In genomic region chr13:45350152-45350551, GRCh38 we compare ENCODE assay signal across 16 cellular contexts. TPM values are rescaled to one million over a fixed set of nuclear protein-coding genes. Genes with fewer than 3 reads are reported as not detected.
A peak's percentile ranks its signal among the peaks of the same experiment; 100 is the strongest.
DNase-seq lines count a peak whose midpoint lies in the region; ATAC-seq, FAIRE-seq and TF ChIP-seq lines count a peak whose summit lies in the region.
"Had no signal": no experiment of that assay in that cellular context is flagged by ENCODE, and none has a peak within 500 bp of the region (broad histone marks: within the 10 kb centered on the region; RNA-seq: fewer than 3 reads in every experiment).

No MANE protein-coding gene starts in this region.

- BruUV-seq in HepG2 (replicated peaks; lab: Mats Ljungman, UMichigan), result no TSS peak

- H3K4me3 Mint-ChIP-seq in T-helper 17 cell, result no peak overlapping the region
- H3K4me3 Mint-ChIP-seq in stimulated activated effector memory CD8-positive, alpha-beta T cell treated with anti-CD3 and anti-CD28 coated beads, Interleukin-12 subunit alpha, Interleukin-12 subunit beta, amount 100 ng/mL, for 72 hours, result no peak overlapping the region
- no peak overlapping the region for H3K4me3 Mint-ChIP-seq in activated CD8-positive, alpha-beta memory T cell treated with anti-CD3 and anti-CD28 coated beads, Interleukin-2, amount 10 ng/mL, durations not matched to agents 7 days and 5 days
- H3K4me3 Mint-ChIP-seq: CD8-positive, alpha-beta T cell had no signal

- no peaks in the 10 kb centered on the region for H3K23me2 ChIP-seq in H1 (ENCODE audit: low read depth, low read length)

- no peak overlapping the region for H2AK5ac ChIP-seq in H1 (ENCODE audit: low read depth, low read length)

- 98% methylated on average over 8 of the region's 8 CpGs for WGBS in HepG2 (ENCODE audit: low lambda C conversion rate)
- 86% methylated on average over 3 of the region's 8 CpGs for WGBS in right lobe of liver (ENCODE audit: insufficient coverage, low coverage, low lambda C conversion rate, missing lambda C conversion rate)
- whole genome bisulfite sequencing in H1 (ENCODE audit: extremely low coverage in 1 of 2, insufficient coverage in 1 of 2, insufficient read length in 1 of 2, insufficient replicate concordance in 2 of 2, low coverage in 1 of 2, low lambda C conversion rate in 2 of 2, missing lambda C conversion rate in 1 of 2), 2 experiments, result 95% methylated on average over 7 of the region's 8 CpGs; no CpG with 5 or more reads in 1 of the 2 experiments

- H3K18ac ChIP-seq in H1 (ENCODE audit: extremely low read depth, low read length), result no peak overlapping the region

- POLR2A ChIA-PET in HepG2 (lab: Yijun Ruan, JAX) (interaction anchor here (0.8 kb wide), 1 partner anchor 9 kb away, joined by 6 read pairs; the partner anchor contains the start of gene TPT1), H1 (lab: Charles Lee; ENCODE audit: partially characterized antibody) (interaction anchor here (15.0 kb wide), 1 partner anchor 10 kb away, joined by 138 read pairs; the partner anchor contains the start of gene TPT1)

- no peak overlapping the region for H2BK120ac ChIP-seq in H1 (replicated peaks; ENCODE audit: low read depth, low read length)

- H4K20me1 ChIP-seq in HepG2 (ENCODE audit: insufficient read depth, low read length) (no peaks in the 10 kb centered on the region), H1 (replicated peaks in 1 of 2; ENCODE audit: control insufficient read depth in 1 of 2, insufficient read depth in 2 of 2, low read length in 2 of 2) (no peaks in the 10 kb centered on the region)
- H4K20me1 ChIP-seq: BLaER1 had no signal

- H3K27me3 ChIP-seq in HepG2 (ENCODE audit: control insufficient read depth in 1 of 2, insufficient read depth in 2 of 2, low read length in 2 of 2), result no peaks in the 10 kb centered on the region
- no peaks in the 10 kb centered on the region for H3K27me3 ChIP-seq in right lobe of liver
- H3K27me3 ChIP-seq in H1 (replicated peaks in 1 of 4; ENCODE audit: control insufficient read depth in 3 of 4, extremely low read depth in 1 of 4, insufficient read depth in 3 of 4, low read length in 3 of 4), result no peaks in the 10 kb centered on the region
- H3K27me3 ChIP-seq: BLaER1 had no signal

- CTCF ChIA-PET in HepG2 (lab: Yijun Ruan, JAX; ENCODE audit: low intra/inter-chr PET ratio, low total read pairs) (no interaction called here), H1 (lab: Charles Lee; ENCODE audit: partially characterized antibody) (interaction anchor here (0.6 to 7.6 kb wide), 4 partner anchors 8 to 1362 kb away, joined by 3 to 34 read pairs (median 4); no protein-coding TSS in a partner anchor)
- CTCF ChIA-PET in activated CD8-positive, alpha-beta memory T cell treated with anti-CD3 and anti-CD28 coated beads, Interleukin-2, amount 10 ng/mL, durations not matched to agents 7 days and 5 days (lab: Charles Lee), result no interaction called here

- peaks cover 9% of the 10 kb centered on the region for H3K4me1 Mint-ChIP-seq in T-helper 17 cell
- peaks cover 5% of the 10 kb centered on the region for H3K4me1 Mint-ChIP-seq in stimulated activated effector memory CD8-positive, alpha-beta T cell treated with anti-CD3 and anti-CD28 coated beads, Interleukin-12 subunit alpha, Interleukin-12 subunit beta, amount 100 ng/mL, for 72 hours
- peaks cover 8% of the 10 kb centered on the region for H3K4me1 Mint-ChIP-seq in activated CD8-positive, alpha-beta memory T cell treated with anti-CD3 and anti-CD28 coated beads, Interleukin-2, amount 10 ng/mL, durations not matched to agents 7 days and 5 days

- in situ Hi-C loops in HepG2 (cut with HindIII; ENCODE audit: extremely low pct_ligation_motif_present, low pct_unique_long_range_greater_than_20kb), result no loop called here

- no peak overlapping the region for H3K9ac ChIP-seq in HepG2 (ENCODE audit: insufficient read depth, low read depth, low read length)
- no peak overlapping the region for H3K9ac ChIP-seq in H1 (replicated peaks in 1 of 4; ENCODE audit: extremely low read depth in 1 of 4, low read depth in 3 of 4, low read length in 3 of 4)
- H3K9ac ChIP-seq: BLaER1 had no signal

- intact Hi-C loops in HepG2 (cut with micrococcal nuclease; ENCODE audit: unreplicated experiment), result no loop called here
- intact Hi-C loops in right lobe of liver (cut with DNase I), result no loop called here

- H2AFZ ChIP-seq in HepG2 (ENCODE audit: low read length), result no peak overlapping the region
- H2AFZ ChIP-seq in H1 (ENCODE audit: low read length), result no peak overlapping the region

- H3K79me2 ChIP-seq in HepG2 (ENCODE audit: insufficient read depth, low read length) (no peaks in the 10 kb centered on the region), H1 (ENCODE audit: control insufficient read depth in 1 of 2, insufficient read depth in 2 of 2, low read length in 2 of 2) (no peaks in the 10 kb centered on the region)

- H3K4me3 ChIP-seq in HepG2 (replicated peaks in 1 of 3; ENCODE audit: insufficient read depth in 1 of 3, low read depth in 2 of 3, low read length in 3 of 3), result no peak overlapping the region
- no peak overlapping the region for H3K4me3 ChIP-seq in right lobe of liver
- no peak overlapping the region for H3K4me3 ChIP-seq in H1 (ENCODE audit: extremely low read depth in 1 of 4, insufficient read depth in 2 of 4, low read depth in 3 of 4, low read length in 4 of 4)
- H3K4me3 ChIP-seq: BLaER1, GM12878, HAP-1 had no signal

- no peak overlapping the region for H3K56ac ChIP-seq in H1 (replicated peaks; ENCODE audit: insufficient read length, low read depth, low read length)

- H2BK20ac ChIP-seq in H1 (ENCODE audit: low read length), result no peak overlapping the region

- no peak overlapping the region for H3K4ac ChIP-seq in H1 (replicated peaks; ENCODE audit: insufficient read length, low read depth, low read length)

- no peak overlapping the region for H2BK15ac ChIP-seq in H1 (ENCODE audit: low read length)

- no peaks in the 10 kb centered on the region for H3K4me1 ChIP-seq in HepG2 (ENCODE audit: insufficient read depth, low read length)
- H3K4me1 ChIP-seq in right lobe of liver, result no peaks in the 10 kb centered on the region
- H3K4me1 ChIP-seq in H1 (replicated peaks in 1 of 4; ENCODE audit: control insufficient read depth in 3 of 4, insufficient read depth in 4 of 4, low read length in 3 of 4), result no peaks in the 10 kb centered on the region
- H3K4me1 ChIP-seq: BLaER1, HAP-1 had no signal

- peak overlapping the region; percentile 41 for H3K27ac Mint-ChIP-seq in T-helper 17 cell
- H3K27ac Mint-ChIP-seq in stimulated activated effector memory CD8-positive, alpha-beta T cell treated with anti-CD3 and anti-CD28 coated beads, Interleukin-12 subunit alpha, Interleukin-12 subunit beta, amount 100 ng/mL, for 72 hours, result peak overlapping the region; percentile 20
- H3K27ac Mint-ChIP-seq in activated CD8-positive, alpha-beta memory T cell treated with anti-CD3 and anti-CD28 coated beads, Interleukin-2, amount 10 ng/mL, durations not matched to agents 7 days and 5 days, result no peak overlapping the region
- H3K27ac Mint-ChIP-seq: CD8-positive, alpha-beta T cell had no signal

- TF ChIP-seq POLR2A in HepG2 (IDR thresholded peaks at IDR 0.05; ENCODE audit: insufficient read depth in 1 of 2, low read depth in 2 of 2, low read length in 2 of 2), result no peak
- TF ChIP-seq POLR2A in right lobe of liver (IDR thresholded peaks at IDR 0.05), result no peak
- no peak for TF ChIP-seq POLR2A in H1 (IDR thresholded peaks at IDR 0.05; ENCODE audit: control extremely low read depth in 1 of 2, low read depth in 2 of 2, low read length in 2 of 2)

- TF ChIP-seq EP300 in HepG2 (IDR thresholded peaks at IDR 0.05; ENCODE audit: low read depth in 2 of 2, low read length in 2 of 2) (no peak), HepG2 (CRISPR knock-in tag; IDR thresholded peaks at IDR 0.05; ENCODE audit: borderline replicate concordance) (no peak), H1 (IDR thresholded peaks at IDR 0.05; ENCODE audit: borderline replicate concordance in 1 of 2, low read depth in 2 of 2, low read length in 2 of 2) (no peak)

- no peak overlapping the region for H4K8ac ChIP-seq in H1 (ENCODE audit: extremely low read depth, insufficient read depth, low read length)

- no peaks in the 10 kb centered on the region for H3K79me1 ChIP-seq in H1 (ENCODE audit: low read depth, low read length)

- ATAC-seq in HepG2, result no peak
- ATAC-seq in right lobe of liver, result no peak
- ATAC-seq in T-helper 17 cell, result no peak
- ATAC-seq in stimulated activated effector memory CD8-positive, alpha-beta T cell treated with anti-CD3 and anti-CD28 coated beads, Interleukin-12 subunit alpha, Interleukin-12 subunit beta, amount 100 ng/mL, for 72 hours, result no peak
- ATAC-seq in activated CD8-positive, alpha-beta memory T cell treated with anti-CD3 and anti-CD28 coated beads, Interleukin-2, amount 10 ng/mL, durations not matched to agents 7 days and 5 days, result no peak
- no peak for ATAC-seq in GM19397 (IDR thresholded peaks at IDR 0.05; ENCODE audit: unreplicated experiment)
- ATAC-seq: CD8-positive, alpha-beta T cell; GM12878 had no signal

- H3K36me3 Mint-ChIP-seq in T-helper 17 cell (ENCODE audit: low read depth), result peaks cover 5% of the 10 kb centered on the region
- H3K36me3 Mint-ChIP-seq in stimulated activated effector memory CD8-positive, alpha-beta T cell treated with anti-CD3 and anti-CD28 coated beads, Interleukin-12 subunit alpha, Interleukin-12 subunit beta, amount 100 ng/mL, for 72 hours, result peaks cover 100% of the 10 kb centered on the region
- peaks cover 29% of the 10 kb centered on the region for H3K36me3 Mint-ChIP-seq in activated CD8-positive, alpha-beta memory T cell treated with anti-CD3 and anti-CD28 coated beads, Interleukin-2, amount 10 ng/mL, durations not matched to agents 7 days and 5 days

- no peaks in the 10 kb centered on the region for H3K27me3 Mint-ChIP-seq in T-helper 17 cell
- no peaks in the 10 kb centered on the region for H3K27me3 Mint-ChIP-seq in activated CD8-positive, alpha-beta memory T cell treated with anti-CD3 and anti-CD28 coated beads, Interleukin-2, amount 10 ng/mL, durations not matched to agents 7 days and 5 days

- H3K9me3 Mint-ChIP-seq in stimulated activated effector memory CD8-positive, alpha-beta T cell treated with anti-CD3 and anti-CD28 coated beads, Interleukin-12 subunit alpha, Interleukin-12 subunit beta, amount 100 ng/mL, for 72 hours, result no peaks in the 10 kb centered on the region
- no peaks in the 10 kb centered on the region for H3K9me3 Mint-ChIP-seq in activated CD8-positive, alpha-beta memory T cell treated with anti-CD3 and anti-CD28 coated beads, Interleukin-2, amount 10 ng/mL, durations not matched to agents 7 days and 5 days (ENCODE audit: low read depth)
- H3K9me3 Mint-ChIP-seq: CD8-positive, alpha-beta T cell had no signal

- DNase-seq in HepG2 (ENCODE audit: low spot score) (no peak), right lobe of liver (no peak), T-helper 17 cell (no peak), H1 (ENCODE audit: low read depth in 1 of 2, low spot score in 2 of 2) (no peak), DMS114 treated with DMSO at 0.1 percent for 48 hours (lab: John Stamatoyannopoulos, UW; ENCODE audit: unreplicated experiment) (no peak)
- no peak for DNase-seq in stimulated activated effector memory CD8-positive, alpha-beta T cell treated with anti-CD3 and anti-CD28 coated beads, Interleukin-12 subunit alpha, Interleukin-12 subunit beta, amount 100 ng/mL, for 72 hours (ENCODE audit: low spot score in 2 of 2)
- no peak for DNase-seq in activated CD8-positive, alpha-beta memory T cell treated with anti-CD3 and anti-CD28 coated beads, Interleukin-2, amount 10 ng/mL, durations not matched to agents 7 days and 5 days
- DNase-seq: 8988T; Calu3; CD8-positive, alpha-beta T cell; DMS53; DND-41 had no signal

- H3K4me2 ChIP-seq in HepG2 (ENCODE audit: low read depth, low read length) (no peak overlapping the region), H1 (ENCODE audit: insufficient read depth in 1 of 2, low read depth in 2 of 2, low read length in 2 of 2) (no peak overlapping the region)
- H3K4me2 ChIP-seq: BLaER1 had no signal

- no peaks in the 10 kb centered on the region for H3K9me3 ChIP-seq in HepG2 (ENCODE audit: low read length)
- H3K9me3 ChIP-seq in right lobe of liver, result no peaks in the 10 kb centered on the region
- H3K9me3 ChIP-seq in T-helper 17 cell (ENCODE audit: control insufficient read depth, low read length, poor library complexity, severe bottlenecking), result no peaks in the 10 kb centered on the region
- no peaks in the 10 kb centered on the region for H3K9me3 ChIP-seq in H1 (ENCODE audit: insufficient read depth in 2 of 2, low read depth in 1 of 2, low read length in 1 of 2)
- H3K9me3 ChIP-seq: BLaER1, HAP-1 had no signal

- H2BK12ac ChIP-seq in H1 (ENCODE audit: low read depth, low read length), result no peak overlapping the region

- no peak overlapping the region for H3K27ac ChIP-seq in HepG2 (ENCODE audit: extremely low read length, insufficient read depth, low read length)
- H3K27ac ChIP-seq in right lobe of liver, result no peak overlapping the region
- no peak overlapping the region for H3K27ac ChIP-seq in H1 (ENCODE audit: low read depth, low read length)
- H3K27ac ChIP-seq: BLaER1 had no signal

- TF ChIP-seq CTCF in HepG2 (CRISPR knock-in tag; IDR thresholded peaks at IDR 0.05) (no peak), right lobe of liver (IDR thresholded peaks at IDR 0.05) (no peak), H1 (IDR thresholded peaks at IDR 0.05; ENCODE audit: control extremely low read depth in 1 of 3, insufficient read depth in 1 of 3, low read depth in 1 of 3, low read length in 3 of 3) (no peak)

- H2BK5ac ChIP-seq in H1 (ENCODE audit: low read depth, low read length), result no peak overlapping the region

- H3K23ac ChIP-seq in H1 (ENCODE audit: insufficient read length), result no peak overlapping the region

- no peak for FAIRE-seq in HepG2 (lab: Jason Lieb, UNC)
- no peak for FAIRE-seq in H1 (lab: Jason Lieb, UNC)
- FAIRE-seq: GM12878 had no signal

- no peak for TF ChIP-seq RAD21 in HepG2 (CRISPR knock-in tag; IDR thresholded peaks at IDR 0.05)
- no peak for TF ChIP-seq RAD21 in H1 (IDR thresholded peaks at IDR 0.05 in 1 of 2, conservative IDR thresholded peaks at IDR 0.05 in 1 of 2; ENCODE audit: low read depth in 2 of 2, low read length in 2 of 2)

- H3K36me3 ChIP-seq in HepG2 (replicated peaks in 1 of 2; ENCODE audit: control insufficient read depth in 1 of 2, insufficient read depth in 2 of 2, low read length in 2 of 2) (peaks cover 3 to 36% of the 10 kb centered on the region in 2 experiments; a peak in 4 of 5 replicates), right lobe of liver (peaks cover 0 to 10% (median 5%) of the 10 kb centered on the region in 4 donors), H1 (ENCODE audit: control insufficient read depth in 2 of 4, insufficient read depth in 4 of 4, low read length in 3 of 4) (peaks cover 0 to 25% (median 7%) of the 10 kb centered on the region in 4 experiments; a peak in 6 of 8 replicates)

- H4K5ac ChIP-seq in H1 (ENCODE audit: insufficient read length, low read depth, low read length), result no peak overlapping the region

- no peak overlapping the region for H4K91ac ChIP-seq in H1 (replicated peaks; ENCODE audit: insufficient read length, low read length)

- no peak overlapping the region for H3K14ac ChIP-seq in H1 (ENCODE audit: insufficient read length)

RNA-seq across cellular contexts. Expression of gene TPT1, which starts 9.2 kb away (rescaled TPM):
- total RNA-seq in HepG2 (2016; rRNA removed; fragmentation: Illumina TruSeq; extraction: Trizol) (2,953 and 3,643 TPM in 2 replicates), right lobe of liver (1,000 to 10,000 TPM; 1,466 to 3,393 (median 2,295) TPM), T-helper 17 cell (1,000 to 10,000 TPM; 7,650 to 7,799 TPM)
- 5,303 and 6,664 TPM in 2 replicates for total RNA-seq in HepG2 (2016; cell fraction: cytosol; rRNA removed; fragmentation: Illumina TruSeq; extraction: Trizol; ENCODE audit: low read depth)
- 2,970 and 3,542 TPM in 2 replicates for total RNA-seq in HepG2 (2016; cell fraction: insoluble cytoplasmic fraction; rRNA removed; fragmentation: Illumina TruSeq; extraction: Trizol)
- total RNA-seq in HepG2 (2016; cell fraction: membrane; rRNA removed; fragmentation: Illumina TruSeq; extraction: Trizol), result 9,739 and 11,902 TPM in 2 replicates
- 1,024 and 1,100 TPM in 2 replicates for total RNA-seq in HepG2 (2016; cell fraction: nucleus; rRNA removed; fragmentation: Illumina TruSeq; extraction: Trizol)
- polyA plus RNA-seq in HepG2 (2011; rRNA removed) (3,043 and 3,594 TPM in 2 replicates), H1 (2011; rRNA removed) (1,570 and 2,245 TPM in 2 replicates)
- polyA plus RNA-seq in HepG2 (2011; cell fraction: cytosol; rRNA removed), result 2,836 and 4,004 TPM in 2 replicates
- 570 and 845 TPM in 2 replicates for polyA plus RNA-seq in HepG2 (2011; cell fraction: nucleus; rRNA removed)
- 5,337 and 5,704 TPM in 2 replicates for polyA plus RNA-seq in HepG2 (2012)
- 11,602 and 12,956 TPM in 2 replicates for polyA plus RNA-seq in HepG2 (2016; cell fraction: cytosol; fragmentation: Illumina TruSeq; extraction: Trizol; ENCODE audit: low read depth)
- 5,783 and 5,848 TPM in 2 replicates for polyA plus RNA-seq in HepG2 (2016; cell fraction: insoluble cytoplasmic fraction; fragmentation: Illumina TruSeq; extraction: Trizol; ENCODE audit: low read depth)
- 16,998 and 18,264 TPM in 2 replicates for polyA plus RNA-seq in HepG2 (2016; cell fraction: membrane; fragmentation: Illumina TruSeq; extraction: Trizol; ENCODE audit: low read depth)
- polyA plus RNA-seq in HepG2 (2016; cell fraction: nucleus; fragmentation: Illumina TruSeq; extraction: Trizol; ENCODE audit: insufficient read depth, low read depth), result 2,722 and 2,790 TPM in 2 replicates
- 500 and 577 TPM in 2 replicates for polyA minus RNA-seq in HepG2 (2011; rRNA and poly(A)+ RNA removed; ENCODE audit: low replicate concordance)
- polyA minus RNA-seq in HepG2 (2011; cell fraction: cytosol; rRNA and poly(A)+ RNA removed), result 1,023 and 1,248 TPM in 2 replicates
- 474 and 559 TPM in 2 replicates for polyA minus RNA-seq in HepG2 (2011; cell fraction: nucleus; rRNA and poly(A)+ RNA removed)
- total RNA-seq in H1 (2021; fragmentation: NEBNext Ultra II Directional; extraction: Animal tissue kit (Norgen Biotek cat#: 25700)), result 2,279 and 2,327 TPM in 2 replicates
- 3,127 TPM for polyA plus RNA-seq in H1 (2011; cell fraction: cytosol; rRNA removed)
- 656 TPM for polyA plus RNA-seq in H1 (2011; cell fraction: nucleus; rRNA removed)
- polyA plus RNA-seq in H1 (2012, experiment 1 of 2), result 2,057 to 3,095 TPM (median 2,368 TPM) in 4 replicates
- polyA plus RNA-seq in H1 (2012, experiment 2 of 2), result 1,830 TPM
- 2,071 TPM for polyA plus RNA-seq in H1 (2013, experiment 1 of 2)
- 2,093 TPM for polyA plus RNA-seq in H1 (2013, experiment 2 of 2)
- polyA minus RNA-seq in H1 (2011; rRNA and poly(A)+ RNA removed), result 622 and 832 TPM in 2 replicates
- polyA minus RNA-seq in H1 (2011; cell fraction: cytosol; rRNA and poly(A)+ RNA removed), result 706 TPM
- 799 TPM for polyA minus RNA-seq in H1 (2011; cell fraction: nucleus; rRNA and poly(A)+ RNA removed)
- total RNA-seq in activated CD8-positive, alpha-beta memory T cell treated with anti-CD3 and anti-CD28 coated beads, Interleukin-2, amount 10 ng/mL, durations not matched to agents 7 days and 5 days, result 1,000 to 10,000 TPM; 3,114 to 3,198 TPM

Comparison
In these comparisons a context has a peak if more than half of its experiments do, and no peak if none do; other contexts are left out.
1. Of the 41 proteins assayed by ChIP-seq in both HepG2 and H1: peak only in HepG2: none; only in H1: none; in both: CEBPB; in neither: 40.